ENCODE assay signal across 40 cellular contexts in the genomic region with DNA sequence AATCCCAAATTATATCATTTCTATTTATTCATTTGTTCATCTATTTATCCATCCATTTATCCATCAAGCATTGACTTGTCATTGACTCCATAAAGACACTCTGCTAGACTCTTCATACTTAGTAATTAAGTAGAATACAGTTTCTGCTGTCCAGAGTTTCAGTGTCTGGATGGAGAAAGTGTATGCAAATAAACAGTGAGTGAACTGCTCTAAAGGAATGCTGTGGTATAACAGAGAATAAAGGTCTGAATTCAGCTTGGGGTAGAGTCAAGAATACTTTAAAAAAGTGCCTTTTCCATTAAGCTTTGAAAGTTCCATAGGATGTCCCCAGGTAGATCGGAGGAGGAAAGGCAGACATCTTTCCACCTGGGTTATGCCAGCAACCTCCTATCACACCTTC.
"Had no signal": no experiment of that assay in that cellular context is flagged by ENCODE, and none has a peak within 500 bp of the region (broad histone marks: within the 10 kb centered on the region; RNA-seq: fewer than 3 reads in every experiment).

No MANE protein-coding gene starts in this region.

- H3K36me3 Mint-ChIP-seq: activated naive CD4-positive, alpha-beta T cell treated with anti-CD3 and anti-CD28 coated beads, Interleukin-2, amount 10 ng/mL, durations not matched to agents 7 days and 5 days; activated naive CD4-positive, alpha-beta T cell treated with anti-CD3 and anti-CD28 coated beads, Interleukin-2, amount 50 U/mL, for 24 hours; activated naive CD4-positive, alpha-beta T cell treated with anti-CD3 and anti-CD28 coated beads, Interleukin-2, amount 50 U/mL, for 72 hours; activated naive CD8-positive, alpha-beta T cell; activated naive CD8-positive, alpha-beta T cell treated with anti-CD3 and anti-CD28 coated beads for 36 hours; activated naive CD8-positive, alpha-beta T cell treated with anti-CD3 and anti-CD28 coated beads, Interleukin-2, amount 10 ng/mL, durations not matched to agents 7 days and 5 days; brain had no signal

- H3K9me3 Mint-ChIP-seq: activated naive CD4-positive, alpha-beta T cell treated with anti-CD3 and anti-CD28 coated beads, Interleukin-2, amount 10 ng/mL, durations not matched to agents 7 days and 5 days; activated naive CD8-positive, alpha-beta T cell treated with anti-CD3 and anti-CD28 coated beads for 36 hours; activated naive CD8-positive, alpha-beta T cell treated with anti-CD3 and anti-CD28 coated beads, Interleukin-2, amount 50 U/mL, for 24 hours; activated T-cell treated with anti-CD3 and anti-CD28 coated beads, Interleukin-2, amount 50 U/mL, for 72 hours; activated T-helper 1 cell treated with anti-CD3 and anti-CD28 coated beads, Interleukin-12 subunit alpha, Interleukin-12 subunit beta, Interleukin-2, Interleukin-4 antibody, amounts not matched to agents 30 ng/mL and 10 ng/mL and 1 ng/mL, durations not matched to agents 14 hours and 24 hours and 36 hours; activated T-helper 17 cell treated with anti-CD3 and anti-CD28 coated beads, Interleukin-2, amount 50 U/mL, for 72 hours; activated T-helper 2 cell treated with anti-CD3 and anti-CD28 coated beads, Interferon-gamma antibody, Interleukin-2, Interleukin-4, amounts not matched to agents 10 μg/mL and 5 μg/mL and 100 μg/mL, durations not matched to agents 14 hours and 24 hours and 36 hours; central memory CD8-positive, alpha-beta T cell had no signal

- H3K9me3 ChIP-seq: body of pancreas had no signal

- H3K36me3 ChIP-seq: adrenal gland, ascending aorta, brain microvascular endothelial cell, breast epithelium, cardiac muscle cell had no signal

- DNase-seq: activated effector memory CD4-positive, alpha-beta T cell treated with anti-CD3 and anti-CD28 coated beads, Interleukin-2, amount 50 U/mL, for 16 hours; activated effector memory CD4-positive, alpha-beta T cell treated with Interleukin-2 at 50 U/mL for 16 hours; activated gamma-delta T cell; activated gamma-delta T cell treated with Interleukin-2 at 50 U/mL for 16 hours; activated naive CD4-positive, alpha-beta T cell; activated naive CD4-positive, alpha-beta T cell treated with anti-CD3 and anti-CD28 coated beads for 36 hours; activated naive CD4-positive, alpha-beta T cell treated with anti-CD3 and anti-CD28 coated beads, Interleukin-2, amount 10 ng/mL, durations not matched to agents 7 days and 5 days; activated naive CD4-positive, alpha-beta T cell treated with anti-CD3 and anti-CD28 coated beads, Interleukin-2, amount 50 U/mL, for 16 hours; activated naive CD4-positive, alpha-beta T cell treated with Interleukin-2 at 50 U/mL for 16 hours; activated naive CD8-positive, alpha-beta T cell treated with anti-CD3 and anti-CD28 coated beads for 36 hours; activated naive CD8-positive, alpha-beta T cell treated with anti-CD3 and anti-CD28 coated beads, Interleukin-2, amount 10 ng/mL, durations not matched to agents 7 days and 5 days; activated naive CD8-positive, alpha-beta T cell treated with anti-CD3 and anti-CD28 coated beads, Interleukin-2, amount 50 U/mL, for 24 hours; activated T-cell treated with anti-CD3 and anti-CD28 coated beads, Interleukin-2, amount 50 U/mL, for 1 hour; activated T-cell treated with anti-CD3 and anti-CD28 coated beads, Interleukin-2, amount 50 U/mL, for 24 hours; activated T-cell treated with anti-CD3 and anti-CD28 coated beads, Interleukin-2, amount 50 U/mL, for 4 hours; activated T-cell treated with anti-CD3 and anti-CD28 coated beads, Interleukin-2, amount 50 U/mL, for 48 hours; activated T-cell treated with anti-CD3 and anti-CD28 coated beads, Interleukin-2, amount 50 U/mL, for 72 hours; adrenal gland; amniotic stem cell; amygdala; anterior cingulate cortex; aorta; body of pancreas; brain microvascular endothelial cell; caudate nucleus; central memory CD4-positive, alpha-beta T cell; cerebellar nuclear complex had no signal

- H3K27me3 ChIP-seq: adrenal gland, ascending aorta, body of pancreas, brain microvascular endothelial cell, breast epithelium, cardiac muscle cell had no signal

- FAIRE-seq: bronchial epithelial cell, colon had no signal

- H3K4me1 Mint-ChIP-seq: activated naive CD4-positive, alpha-beta T cell treated with anti-CD3 and anti-CD28 coated beads, Interleukin-2, amount 10 ng/mL, durations not matched to agents 7 days and 5 days; activated naive CD8-positive, alpha-beta T cell treated with anti-CD3 and anti-CD28 coated beads for 36 hours; activated naive CD8-positive, alpha-beta T cell treated with anti-CD3 and anti-CD28 coated beads, Interleukin-2, amount 10 ng/mL, durations not matched to agents 7 days and 5 days; activated naive CD8-positive, alpha-beta T cell treated with anti-CD3 and anti-CD28 coated beads, Interleukin-2, amount 50 U/mL, for 24 hours; activated T-helper 17 cell treated with anti-CD3 and anti-CD28 coated beads, Interleukin-2, amount 50 U/mL, for 72 hours; brain; central memory CD8-positive, alpha-beta T cell had no signal

- H3K4me3 ChIP-seq: adrenal gland, ascending aorta, body of pancreas, breast epithelium, cardiac muscle cell had no signal

- H3K4me3 Mint-ChIP-seq: activated naive CD4-positive, alpha-beta T cell treated with anti-CD3 and anti-CD28 coated beads for 36 hours; activated naive CD4-positive, alpha-beta T cell treated with anti-CD3 and anti-CD28 coated beads, Interleukin-2, amount 10 ng/mL, durations not matched to agents 7 days and 5 days; activated naive CD4-positive, alpha-beta T cell treated with anti-CD3 and anti-CD28 coated beads, Interleukin-2, amount 50 U/mL, for 24 hours; activated naive CD8-positive, alpha-beta T cell; activated naive CD8-positive, alpha-beta T cell treated with anti-CD3 and anti-CD28 coated beads for 36 hours; activated naive CD8-positive, alpha-beta T cell treated with anti-CD3 and anti-CD28 coated beads, Interleukin-2, amount 10 ng/mL, durations not matched to agents 7 days and 5 days; activated naive CD8-positive, alpha-beta T cell treated with anti-CD3 and anti-CD28 coated beads, Interleukin-2, amount 50 U/mL, for 24 hours; activated T-cell treated with anti-CD3 and anti-CD28 coated beads, Interleukin-2, amount 50 U/mL, for 24 hours; activated T-cell treated with anti-CD3 and anti-CD28 coated beads, Interleukin-2, amount 50 U/mL, for 4 hours; activated T-cell treated with anti-CD3 and anti-CD28 coated beads, Interleukin-2, amount 50 U/mL, for 72 hours; activated T-helper 1 cell treated with anti-CD3 and anti-CD28 coated beads, Interleukin-12 subunit alpha, Interleukin-12 subunit beta, Interleukin-2, Interleukin-4 antibody, amounts not matched to agents 30 ng/mL and 10 ng/mL and 1 ng/mL, durations not matched to agents 14 hours and 24 hours and 36 hours; activated T-helper 17 cell treated with anti-CD3 and anti-CD28 coated beads, Interleukin-2, amount 50 U/mL, for 72 hours; brain; central memory CD8-positive, alpha-beta T cell had no signal

- H3K4me1 ChIP-seq: adrenal gland, ascending aorta, body of pancreas, breast epithelium had no signal

- H3K27me3 Mint-ChIP-seq: activated naive CD4-positive, alpha-beta T cell treated with anti-CD3 and anti-CD28 coated beads, Interleukin-2, amount 10 ng/mL, durations not matched to agents 7 days and 5 days; activated naive CD4-positive, alpha-beta T cell treated with anti-CD3 and anti-CD28 coated beads, Interleukin-2, amount 50 U/mL, for 24 hours; activated naive CD8-positive, alpha-beta T cell; activated naive CD8-positive, alpha-beta T cell treated with anti-CD3 and anti-CD28 coated beads for 36 hours; activated naive CD8-positive, alpha-beta T cell treated with anti-CD3 and anti-CD28 coated beads, Interleukin-2, amount 10 ng/mL, durations not matched to agents 7 days and 5 days; activated naive CD8-positive, alpha-beta T cell treated with anti-CD3 and anti-CD28 coated beads, Interleukin-2, amount 50 U/mL, for 24 hours; activated T-cell treated with anti-CD3 and anti-CD28 coated beads, Interleukin-2, amount 50 U/mL, for 24 hours; central memory CD8-positive, alpha-beta T cell had no signal

- H3K27ac ChIP-seq: adrenal gland, ascending aorta, body of pancreas, brain microvascular endothelial cell, breast epithelium, cardiac muscle cell had no signal

- H3K27ac Mint-ChIP-seq: activated naive CD4-positive, alpha-beta T cell treated with anti-CD3 and anti-CD28 coated beads for 36 hours; activated naive CD4-positive, alpha-beta T cell treated with anti-CD3 and anti-CD28 coated beads, Interleukin-2, amount 10 ng/mL, durations not matched to agents 7 days and 5 days; activated naive CD4-positive, alpha-beta T cell treated with anti-CD3 and anti-CD28 coated beads, Interleukin-2, amount 50 U/mL, for 24 hours; activated naive CD4-positive, alpha-beta T cell treated with anti-CD3 and anti-CD28 coated beads, Interleukin-2, amount 50 U/mL, for 72 hours; activated naive CD8-positive, alpha-beta T cell; activated naive CD8-positive, alpha-beta T cell treated with anti-CD3 and anti-CD28 coated beads for 36 hours; activated naive CD8-positive, alpha-beta T cell treated with anti-CD3 and anti-CD28 coated beads, Interleukin-2, amount 10 ng/mL, durations not matched to agents 7 days and 5 days; activated naive CD8-positive, alpha-beta T cell treated with anti-CD3 and anti-CD28 coated beads, Interleukin-2, amount 50 U/mL, for 24 hours; activated T-cell treated with anti-CD3 and anti-CD28 coated beads, Interleukin-2, amount 50 U/mL, for 24 hours; activated T-cell treated with anti-CD3 and anti-CD28 coated beads, Interleukin-2, amount 50 U/mL, for 72 hours; activated T-helper 1 cell treated with anti-CD3 and anti-CD28 coated beads, Interleukin-12 subunit alpha, Interleukin-12 subunit beta, Interleukin-2, Interleukin-4 antibody, amounts not matched to agents 30 ng/mL and 10 ng/mL and 1 ng/mL, durations not matched to agents 14 hours and 24 hours and 36 hours; activated T-helper 17 cell treated with anti-CD3 and anti-CD28 coated beads, Interleukin-2, amount 50 U/mL, for 72 hours; activated T-helper 2 cell treated with anti-CD3 and anti-CD28 coated beads, Interferon-gamma antibody, Interleukin-2, Interleukin-4, amounts not matched to agents 10 μg/mL and 5 μg/mL and 100 μg/mL, durations not matched to agents 14 hours and 24 hours and 36 hours; brain had no signal

- ATAC-seq: activated naive CD4-positive, alpha-beta T cell treated with anti-CD3 and anti-CD28 coated beads, Interleukin-2, amount 50 U/mL, for 72 hours; activated naive CD8-positive, alpha-beta T cell treated with anti-CD3 and anti-CD28 coated beads, Interleukin-2, amount 50 U/mL, for 24 hours; activated T-cell treated with anti-CD3 and anti-CD28 coated beads, Interleukin-2, amount 50 U/mL, for 4 hours; activated T-cell treated with anti-CD3 and anti-CD28 coated beads, Interleukin-2, amount 50 U/mL, for 72 hours; activated T-helper 17 cell treated with anti-CD3 and anti-CD28 coated beads, Interleukin-2, amount 50 U/mL, for 72 hours; body of pancreas had no signal
